ENCODE assay signal across 21 cellular contexts in genomic region chr6:19289408-19289967, GRCh38.
DNase-seq lines count a peak whose midpoint lies in the region; ATAC-seq and TF ChIP-seq lines count a peak whose summit lies in the region.
"Had no signal": no experiment of that assay in that cellular context is flagged by ENCODE, and none has a peak within 500 bp of the region (broad histone marks: within the 10 kb centered on the region; RNA-seq: fewer than 3 reads in every experiment).

No MANE protein-coding gene starts in this region.

- H3K4me3 Mint-ChIP-seq in nephron progenitor cell (no peak overlapping the region), CD14-positive monocyte (no peak overlapping the region)
- H3K4me3 Mint-ChIP-seq: CD8-positive, alpha-beta T cell had no signal

- 78 to 83% methylated on average over 3 of the region's 3 CpGs for WGBS in testis, 2 donors

- no peak for TF ChIP-seq CTCF in nephron progenitor cell (IDR thresholded peaks at IDR 0.05)
- TF ChIP-seq CTCF in CD14-positive monocyte (IDR thresholded peaks at IDR 0.05), result no peak
- TF ChIP-seq CTCF in testis (IDR thresholded peaks at IDR 0.05), result no peak

- H3K9ac ChIP-seq in duodenal mucosa (ENCODE audit: low read depth in 1 of 2, low read length in 2 of 2), result no peak overlapping the region

- H3K27ac Mint-ChIP-seq in nephron progenitor cell, result peak overlapping the region; percentile 69
- H3K27ac Mint-ChIP-seq in CD14-positive monocyte, result no peak overlapping the region
- H3K27ac Mint-ChIP-seq: CD8-positive, alpha-beta T cell had no signal

- H3K27me3 Mint-ChIP-seq in nephron progenitor cell (ENCODE audit: low read depth, poor library complexity) (no peaks in the 10 kb centered on the region), CD14-positive monocyte (ENCODE audit: low read depth in 3 of 3) (peaks cover 0 to 3% (median 0%) of the 10 kb centered on the region in 3 donors)

- H3K27ac ChIP-seq in duodenal mucosa (ENCODE audit: low read depth, low read length) (no peak overlapping the region), testis (no peak overlapping the region)
- H3K27ac ChIP-seq: A549 had no signal

- H3K4me3 ChIP-seq in duodenal mucosa (ENCODE audit: low read depth in 1 of 2, low read length in 2 of 2), result peak overlapping the region; percentile 19 to 40
- no peak overlapping the region for H3K4me3 ChIP-seq in testis
- H3K4me3 ChIP-seq: A549, GM12878 had no signal

- H3K9me3 ChIP-seq in duodenal mucosa (ENCODE audit: control insufficient read depth in 1 of 2, low read length in 2 of 2) (no peaks in the 10 kb centered on the region), testis (no peaks in the 10 kb centered on the region)
- H3K9me3 ChIP-seq: A549 had no signal

- H3K4me1 ChIP-seq in duodenal mucosa (ENCODE audit: control insufficient read depth in 1 of 2, insufficient read depth in 2 of 2, low read length in 2 of 2) (no peaks in the 10 kb centered on the region), testis (no peaks in the 10 kb centered on the region)
- H3K4me1 ChIP-seq: A549 had no signal

- no peak for ATAC-seq in GM18498 (IDR thresholded peaks at IDR 0.05; ENCODE audit: unreplicated experiment)
- ATAC-seq: A549; CD8-positive, alpha-beta T cell; GM12878 had no signal

- intact Hi-C loops in CD14-positive monocyte (cut with micrococcal nuclease) (no loop called here), testis (cut with DNase I; ENCODE audit: low total_unique reads) (no loop called here)

- no peaks in the 10 kb centered on the region for H3K36me3 ChIP-seq in duodenal mucosa (ENCODE audit: control insufficient read depth in 1 of 2, insufficient read depth in 2 of 2, low read length in 2 of 2)
- H3K36me3 ChIP-seq in testis (ENCODE audit: low read depth, missing control alignments), result no peaks in the 10 kb centered on the region

- H3K9me3 Mint-ChIP-seq in nephron progenitor cell (no peaks in the 10 kb centered on the region), CD14-positive monocyte (peaks cover 0 to 7% (median 5%) of the 10 kb centered on the region in 7 donors)
- H3K9me3 Mint-ChIP-seq: CD8-positive, alpha-beta T cell had no signal

- no peak for TF ChIP-seq POLR2A in testis (IDR thresholded peaks at IDR 0.05)

- no peaks in the 10 kb centered on the region for H3K27me3 ChIP-seq in duodenal mucosa (ENCODE audit: control insufficient read depth in 1 of 2, insufficient read depth in 2 of 2, low read length in 2 of 2)
- H3K27me3 ChIP-seq in testis, result no peaks in the 10 kb centered on the region

- peaks cover 13% of the 10 kb centered on the region for H3K4me1 Mint-ChIP-seq in nephron progenitor cell
- H3K4me1 Mint-ChIP-seq in CD14-positive monocyte, result no peaks in the 10 kb centered on the region

- DNase-seq in NCI-H146 (lab: John Stamatoyannopoulos, UW) (peak; percentile 8), NCI-H2171 treated with DMSO at 0.1 percent for 48 hours (lab: John Stamatoyannopoulos, UW) (peak; percentile 64), nephron progenitor cell (no peak), CD14-positive monocyte (ENCODE audit: low spot score) (no peak), testis (no peak)
- DNase-seq: Calu3; CD8-positive, alpha-beta T cell; DMS53; EL; GOT3; KG1; MV-4-11; NCI-H2029 treated with DMSO at 0.1 percent for 48 hours; NCI-H2227 treated with DMSO at 0.1 percent for 48 hours; NCI-H524 treated with DMSO at 0.1 percent for 48 hours; RPMI8226; T-helper 1 cell had no signal

- no peaks in the 10 kb centered on the region for H3K36me3 Mint-ChIP-seq in nephron progenitor cell (ENCODE audit: low read depth)
- no peaks in the 10 kb centered on the region for H3K36me3 Mint-ChIP-seq in CD14-positive monocyte
- H3K36me3 Mint-ChIP-seq: CD8-positive, alpha-beta T cell had no signal

Comparison
In these comparisons a context has a peak if more than half of its experiments do, and no peak if none do; other contexts are left out.
1. DNase-seq: peak in NCI-H146 (single experiment) and NCI-H2171 treated with DMSO at 0.1 percent for 48 hours (single experiment); none in nephron progenitor cell (single experiment), CD14-positive monocyte (single experiment) and testis (single experiment).
2. H3K4me3 ChIP-seq: peak in duodenal mucosa (2 of 2); none in testis (0 of 2).